8 cellular contexts compared by ENCODE assay signal in the genomic region with DNA sequence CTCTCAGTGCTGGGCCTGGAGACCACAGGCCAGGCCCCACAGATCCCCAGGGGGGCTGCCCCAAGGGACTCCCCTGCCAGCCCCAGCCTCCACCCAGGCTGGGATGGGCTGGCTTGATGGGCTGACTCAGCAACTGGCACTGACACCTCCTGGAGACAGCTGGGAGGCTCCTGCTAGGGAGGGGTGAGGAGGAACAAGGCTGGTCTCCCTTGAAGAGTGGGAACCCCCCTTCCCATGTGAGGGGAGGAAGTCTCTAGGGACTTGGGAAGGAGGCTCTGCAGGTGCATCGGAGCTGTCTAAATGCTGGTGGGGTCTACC. TPM values are rescaled to one million over a fixed set of nuclear protein-coding genes. Genes with fewer than 3 reads are reported as not detected.
DNase-seq lines count a peak whose midpoint lies in the region; ATAC-seq and TF ChIP-seq lines count a peak whose summit lies in the region.

No MANE protein-coding gene starts in this region.

- H3K4me3 ChIP-seq in mesendoderm (ENCODE audit: low read length) = no peak overlapping the region

- no peak overlapping the region for H3K4ac ChIP-seq in mesendoderm (ENCODE audit: low read depth, low read length)

- ATAC-seq in HG03432 (IDR thresholded peaks at IDR 0.05; ENCODE audit: unreplicated experiment) (peak; percentile 37), GM18498 (IDR thresholded peaks at IDR 0.05; ENCODE audit: unreplicated experiment) (no peak), GM21723 (IDR thresholded peaks at IDR 0.05; ENCODE audit: unreplicated experiment) (no peak), HG03571 (IDR thresholded peaks at IDR 0.05; ENCODE audit: unreplicated experiment) (no peak)
- ATAC-seq in activated naive CD4-positive, alpha-beta T cell treated with anti-CD3 and anti-CD28 coated beads, Interleukin-2, amount 50 U/mL, for 72 hours = peak; percentile 49 to 64

- no peak for DNase-seq in activated naive CD4-positive, alpha-beta T cell treated with anti-CD3 and anti-CD28 coated beads, Interleukin-2, amount 50 U/mL, for 72 hours (ENCODE audit: low spot score in 2 of 2)
- DNase-seq in mesendoderm (no peak), posterior vena cava (ENCODE audit: low spot score) (no peak)

- peak overlapping the region; percentile 24 for H3K23ac ChIP-seq in mesendoderm (ENCODE audit: low read length)

- no peaks in the 10 kb centered on the region for H3K36me3 Mint-ChIP-seq in activated naive CD4-positive, alpha-beta T cell treated with anti-CD3 and anti-CD28 coated beads, Interleukin-2, amount 50 U/mL, for 72 hours

- H3K27me3 ChIP-seq in mesendoderm (ENCODE audit: insufficient read depth, low read length, poor library complexity) = no peaks in the 10 kb centered on the region

- H2BK120ac ChIP-seq in mesendoderm (ENCODE audit: low read depth, low read length) = no peak overlapping the region

- no peak overlapping the region for H3K4me2 ChIP-seq in mesendoderm (ENCODE audit: low read length)

- peak overlapping the region; percentile 69 to 85 for H3K27ac Mint-ChIP-seq in activated naive CD4-positive, alpha-beta T cell treated with anti-CD3 and anti-CD28 coated beads, Interleukin-2, amount 50 U/mL, for 72 hours

- peaks cover 52% of the 10 kb centered on the region for H3K79me1 ChIP-seq in mesendoderm (ENCODE audit: low read length)

- no peak overlapping the region for H2BK5ac ChIP-seq in mesendoderm (ENCODE audit: low read length)

- no peak for TF ChIP-seq CTCF in C4-2B (conservative IDR thresholded peaks at IDR 0.05)

- no peak overlapping the region for H2BK15ac ChIP-seq in mesendoderm (replicated peaks; ENCODE audit: low read depth)

- no peaks in the 10 kb centered on the region for H3K36me3 ChIP-seq in mesendoderm (ENCODE audit: control insufficient read depth, insufficient read depth, low read length)

- no CpG with 5 or more reads among the region's 1 CpG for WGBS in mesendoderm (ENCODE audit: extremely low coverage, insufficient coverage, low lambda C conversion rate)

- H4K5ac ChIP-seq in mesendoderm (ENCODE audit: low read length) = no peak overlapping the region

- intact Hi-C loops in posterior vena cava (cut with DNase I) = no loop called here

- H3K4me1 ChIP-seq in mesendoderm (ENCODE audit: control insufficient read depth, low read depth, low read length) = peaks cover 19% of the 10 kb centered on the region

- peak overlapping the region; percentile 60 for H3K56ac ChIP-seq in mesendoderm (ENCODE audit: low read length)

- peaks cover 60% of the 10 kb centered on the region for H3K79me2 ChIP-seq in mesendoderm (ENCODE audit: control insufficient read depth, insufficient read depth, low read length)

- H3K18ac ChIP-seq in mesendoderm (ENCODE audit: low read length) = no peak overlapping the region

- no peak overlapping the region for H3K9ac ChIP-seq in mesendoderm (ENCODE audit: low read length)

- H3K27ac ChIP-seq in C4-2B (peak overlapping the region; percentile 98), mesendoderm (ENCODE audit: low read depth, low read length) (no peak overlapping the region)

- H4K8ac ChIP-seq in mesendoderm (ENCODE audit: low read depth, low read length) = no peak overlapping the region

- no peaks in the 10 kb centered on the region for H3K9me3 Mint-ChIP-seq in activated naive CD4-positive, alpha-beta T cell treated with anti-CD3 and anti-CD28 coated beads, Interleukin-2, amount 50 U/mL, for 72 hours

- no peak overlapping the region for H2AK5ac ChIP-seq in mesendoderm (ENCODE audit: low read length)

RNA-seq across cellular contexts. Expression of gene NHERF1, which starts 10.4 kb away (rescaled TPM):
- 100 to 1,000 TPM in 1 of 2 donors, 10 to 100 TPM in 1; 59.0 to 114 TPM for total RNA-seq in activated naive CD4-positive, alpha-beta T cell treated with anti-CD3 and anti-CD28 coated beads, Interleukin-2, amount 50 U/mL, for 72 hours
- polyA plus RNA-seq in mesendoderm (2013, experiment 1 of 2) = 141 TPM
- polyA plus RNA-seq in mesendoderm (2013, experiment 2 of 2) = 147 TPM
- total RNA-seq in posterior vena cava = 10 to 100 TPM in 1 of 2 donors, 1 to 10 TPM in 1; 7.0 to 11.5 TPM

RNA-seq across cellular contexts. Expression of gene NAT9, which starts 17.3 kb away (rescaled TPM):
- total RNA-seq in activated naive CD4-positive, alpha-beta T cell treated with anti-CD3 and anti-CD28 coated beads, Interleukin-2, amount 50 U/mL, for 72 hours = 10 to 100 TPM; 38.2 to 57.2 TPM
- 13.4 TPM for polyA plus RNA-seq in mesendoderm (2013, experiment 1 of 2)
- polyA plus RNA-seq in mesendoderm (2013, experiment 2 of 2) = 13.7 TPM
- 10 to 100 TPM; 26.8 to 31.7 TPM for total RNA-seq in posterior vena cava

RNA-seq across cellular contexts. Expression of gene RAB37, which starts 21.7 kb away (rescaled TPM):
- total RNA-seq in activated naive CD4-positive, alpha-beta T cell treated with anti-CD3 and anti-CD28 coated beads, Interleukin-2, amount 50 U/mL, for 72 hours = 1 to 10 TPM; 3.4 to 4.0 TPM
- polyA plus RNA-seq in mesendoderm (2013, experiment 1 of 2) = 1.2 TPM
- polyA plus RNA-seq in mesendoderm (2013, experiment 2 of 2) = 0.94 TPM
- total RNA-seq in posterior vena cava = 1 to 10 TPM; 1.1 to 1.6 TPM

RNA-seq across cellular contexts. Expression of gene CD300LF, which starts 46.1 kb away (rescaled TPM):
- total RNA-seq in activated naive CD4-positive, alpha-beta T cell treated with anti-CD3 and anti-CD28 coated beads, Interleukin-2, amount 50 U/mL, for 72 hours = not detected
- not detected for polyA plus RNA-seq in mesendoderm (2013, experiment 1 of 2)
- not detected for polyA plus RNA-seq in mesendoderm (2013, experiment 2 of 2)
- 1 to 10 TPM in 1 of 2 donors, under 1 TPM in 1; 0.48 to 3.1 TPM for total RNA-seq in posterior vena cava

Comparison
In these comparisons a context has a peak if more than half of its experiments do, and no peak if none do; other contexts are left out.
1. ATAC-seq: peak in HG03432 (single experiment) and activated naive CD4-positive, alpha-beta T cell treated with anti-CD3 and anti-CD28 coated beads, Interleukin-2, amount 50 U/mL, for 72 hours (2 of 2); none in GM18498 (single experiment), GM21723 (single experiment) and HG03571 (single experiment).
2. RNA of gene NHERF1, which starts 10.4 kb away (total RNA-seq): 59.0 to 114 TPM in activated naive CD4-positive, alpha-beta T cell treated with anti-CD3 and anti-CD28 coated beads, Interleukin-2, amount 50 U/mL, for 72 hours; 7.0 to 11.5 TPM in posterior vena cava; every median in the first group is over 4 times any median in the second.